In the genomic region with DNA sequence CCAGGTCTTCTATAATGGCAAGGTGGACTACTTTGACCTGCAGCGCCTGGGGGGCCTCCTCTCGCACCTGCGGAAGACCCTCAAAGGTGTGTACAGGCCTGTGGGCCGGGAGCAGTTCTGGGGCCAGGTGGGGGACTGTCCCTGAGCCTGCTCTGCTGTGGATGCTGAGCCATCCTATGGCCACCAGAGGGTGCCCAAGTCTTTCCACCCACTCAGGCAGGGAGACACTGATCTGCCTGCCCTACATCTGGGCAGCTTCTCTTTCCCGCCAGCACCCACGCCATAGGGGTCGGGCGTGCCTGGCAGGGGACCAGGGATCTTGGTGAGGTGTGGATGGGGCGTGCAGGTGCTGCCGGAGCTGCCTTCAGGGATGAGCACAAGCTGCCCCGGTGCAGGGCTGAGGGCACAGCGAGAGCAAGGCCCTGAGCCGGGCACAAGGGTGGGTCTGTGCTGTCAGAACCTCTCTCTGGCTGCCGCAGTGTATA, we compare ENCODE assay signal across 8 cellular contexts. TPM values are rescaled to one million over a fixed set of nuclear protein-coding genes. Genes with fewer than 3 reads are reported as not detected.
DNase-seq lines count a peak whose midpoint lies in the region; ATAC-seq and TF ChIP-seq lines count a peak whose summit lies in the region.
"Had no signal": no experiment of that assay in that cellular context is flagged by ENCODE, and none has a peak within 500 bp of the region (broad histone marks: within the 10 kb centered on the region; RNA-seq: fewer than 3 reads in every experiment).

No MANE protein-coding gene starts in this region.

- no peaks in the 10 kb centered on the region for H3K9me3 ChIP-seq in stomach

- POLR2A ChIA-PET in GM10248 (lab: Yijun Ruan, JAX): interaction anchor here (0.5 kb wide), 1 partner anchor 60 kb away, joined by 3 read pairs; no protein-coding TSS in a partner anchor

- DNase-seq in GM10248 (ENCODE audit: extremely low spot score): peak; percentile 90
- peak; percentile 31 for DNase-seq in NCI-H446 treated with DMSO at 0.1 percent for 48 hours (lab: John Stamatoyannopoulos, UW)
- peak; percentile 58 to 62 for DNase-seq in activated CD4-positive, alpha-beta T cell treated with anti-CD3 and anti-CD28 coated beads, Interleukin-2, amount 50 U/mL, for 4 hours
- DNase-seq in effector CD8-positive, alpha-beta T cell (lab: John Stamatoyannopoulos, UW): peak; percentile 42
- peak; percentile 30 for DNase-seq in midbrain (lab: John Stamatoyannopoulos, UW)
- DNase-seq in stomach: peak; percentile 71

- H3K27me3 ChIP-seq in stomach: no peaks in the 10 kb centered on the region

- H3K27ac ChIP-seq in stomach: no peak overlapping the region
- H3K27ac ChIP-seq: epithelial cell of prostate had no signal

- peaks cover 31 to 99% (median 89%) of the 10 kb centered on the region in 4 donors for H3K36me3 ChIP-seq in stomach

- H3K4me1 ChIP-seq in stomach: peaks cover 0 to 8% (median 0%) of the 10 kb centered on the region in 4 donors

- H3K4me3 ChIP-seq in stomach: no peak overlapping the region

- TF ChIP-seq CTCF in GM10248 (IDR thresholded peaks at IDR 0.05; ENCODE audit: control extremely low read depth, extremely low read depth, low read depth, missing control alignments) (peak; percentile 85), stomach (IDR thresholded peaks at IDR 0.05) (peak in 5 of 7 experiments; percentile 60 to 85 (median 79))

- intact Hi-C loops in stomach (cut with DNase I; ENCODE audit: low total_unique reads): no loop called here

- ATAC-seq in HG02623 (IDR thresholded peaks at IDR 0.05; ENCODE audit: unreplicated experiment): peak; percentile 79

- CTCF ChIA-PET in GM10248 (lab: Yijun Ruan, JAX): interaction anchor here (0.6 to 5.0 kb wide), 9 partner anchors 10 to 228 kb away, joined by 3 to 37 read pairs (median 5); a partner anchor contains a TSS

- no peak for TF ChIP-seq POLR2A in stomach (IDR thresholded peaks at IDR 0.05)

- no peak for TF ChIP-seq EP300 in stomach (IDR thresholded peaks at IDR 0.05)

- 44 to 72% (median 52%) methylated on average over 6 to 14 of the region's 14 CpGs for WGBS in stomach, 5 donors

RNA-seq across cellular contexts. Expression of a gene that starts 14.1 kb away (rescaled TPM):
- 10 to 100 TPM; 19.6 to 75.4 (median 33.3) TPM for total RNA-seq in stomach
- 10 to 100 TPM; 18.1 to 22.8 (median 22.0) TPM for polyA plus RNA-seq in stomach

RNA-seq across cellular contexts. Expression of a gene that starts 14.2 kb away (rescaled TPM):
- 100 to 1,000 TPM in 2 of 5 donors, 10 to 100 TPM in 2, 1 to 10 TPM in 1; 6.7 to 172 (median 14.9) TPM for total RNA-seq in stomach
- 10 to 100 TPM; 18.9 to 36.9 (median 20.5) TPM for polyA plus RNA-seq in stomach

RNA-seq across cellular contexts. Expression of a gene that starts 16.0 kb away (rescaled TPM):
- 1 to 10 TPM in 1 of 5 donors, not detected in 4; 1.3 TPM for total RNA-seq in stomach
- polyA plus RNA-seq in stomach: under 1 TPM; 0.19 to 0.83 (median 0.76) TPM

RNA-seq across cellular contexts. Expression of a gene that starts 20.3 kb away (rescaled TPM):
- 10 to 100 TPM; 26.3 to 81.7 (median 39.3) TPM for total RNA-seq in stomach
- 10 to 100 TPM; 14.4 to 33.6 (median 27.3) TPM for polyA plus RNA-seq in stomach

RNA-seq across cellular contexts. Expression of a gene that starts 29.3 kb away (rescaled TPM):
- 100 to 1,000 TPM in 1 of 5 donors, 10 to 100 TPM in 4; 23.9 to 104 (median 49.4) TPM for total RNA-seq in stomach
- polyA plus RNA-seq in stomach: 10 to 100 TPM; 40.3 to 69.7 (median 46.0) TPM

Comparison
In these comparisons a context has a peak if more than half of its experiments do, and no peak if none do; other contexts are left out.
1. DNase-seq: peak in every context shown above with its lines; median percentile 90 in GM10248; 71 in stomach; 60 in activated CD4-positive, alpha-beta T cell treated with anti-CD3 and anti-CD28 coated beads, Interleukin-2, amount 50 U/mL, for 4 hours; 42 in effector CD8-positive, alpha-beta T cell; 31 in NCI-H446 treated with DMSO at 0.1 percent for 48 hours; 30 in midbrain.